Comparison of ENCODE assay signal across 16 cellular contexts in genomic region chr3:50162034-50162883, GRCh38. TPM values are rescaled to one million over a fixed set of nuclear protein-coding genes. Genes with fewer than 3 reads are reported as not detected.
DNase-seq lines count a peak whose midpoint lies in the region; ATAC-seq, FAIRE-seq and TF ChIP-seq lines count a peak whose summit lies in the region.
"Had no signal": no experiment of that assay in that cellular context is flagged by ENCODE, and none has a peak within 500 bp of the region (broad histone marks: within the 10 kb centered on the region; RNA-seq: fewer than 3 reads in every experiment).

No MANE protein-coding gene starts in this region.

- peak overlapping the region; percentile 18 for H3K9ac ChIP-seq in endothelial cell of umbilical vein (replicated peaks; ENCODE audit: extremely low read depth, insufficient read depth, low read length)
- H3K9ac ChIP-seq: KMS-11 had no signal

- intact Hi-C loops in left ventricle myocardium inferior (cut with micrococcal nuclease), result no loop called here
- intact Hi-C loops in Right ventricle myocardium inferior (cut with DNase I), result no loop called here
- intact Hi-C loops in endothelial cell of umbilical vein (cut with micrococcal nuclease), result no loop called here

- no peak for TF ChIP-seq POLR2A in endothelial cell of umbilical vein (IDR thresholded peaks at IDR 0.05; ENCODE audit: low read depth, low read length)

- H3K79me2 ChIP-seq in endothelial cell of umbilical vein (ENCODE audit: control insufficient read depth, insufficient read depth, low read length) (peaks cover 56% of the 10 kb centered on the region), osteoblast (ENCODE audit: insufficient read depth, low read length) (peaks cover 21% of the 10 kb centered on the region)

- H3K4me1 ChIP-seq in left ventricle myocardium inferior (peaks cover 100% of the 10 kb centered on the region), endothelial cell of umbilical vein (ENCODE audit: control insufficient read depth, extremely low read depth, insufficient read depth, low read length) (peaks cover 99% of the 10 kb centered on the region), osteoblast (ENCODE audit: insufficient read depth, low read length) (peaks cover 60% of the 10 kb centered on the region)

- no peak for FAIRE-seq in endothelial cell of umbilical vein (lab: Jason Lieb, UNC)
- peak; percentile 55 for FAIRE-seq in urothelium cell line (lab: Jason Lieb, UNC)
- FAIRE-seq: small intestine had no signal

- H4K20me1 ChIP-seq in endothelial cell of umbilical vein (replicated peaks; ENCODE audit: control insufficient read depth, extremely low read depth, insufficient read depth, low read length), result no peaks in the 10 kb centered on the region
- no peaks in the 10 kb centered on the region for H4K20me1 ChIP-seq in osteoblast (ENCODE audit: insufficient read depth, low read length)

- no peaks in the 10 kb centered on the region for H3K9me1 ChIP-seq in endothelial cell of umbilical vein (replicated peaks; ENCODE audit: control insufficient read depth, extremely low read depth, insufficient read depth, low read length)

- H3K27ac ChIP-seq in left ventricle myocardium inferior (replicated peaks) (peak overlapping the region; percentile 88), endothelial cell of umbilical vein (ENCODE audit: insufficient read depth, low read depth, low read length) (peak overlapping the region; percentile 7), osteoblast (ENCODE audit: low read depth, low read length) (peak overlapping the region; percentile 68)
- H3K27ac ChIP-seq: KMS-11 had no signal

- no peaks in the 10 kb centered on the region for H3K27me3 ChIP-seq in left ventricle myocardium inferior (ENCODE audit: low read depth)
- no peaks in the 10 kb centered on the region for H3K27me3 ChIP-seq in endothelial cell of umbilical vein (ENCODE audit: control insufficient read depth in 2 of 2, insufficient read depth in 2 of 2, low read length in 2 of 2)
- no peaks in the 10 kb centered on the region for H3K27me3 ChIP-seq in osteoblast (ENCODE audit: insufficient read depth, low read length)

- H2AFZ ChIP-seq in endothelial cell of umbilical vein (ENCODE audit: low read depth, low read length) (no peak overlapping the region), osteoblast (ENCODE audit: low read length) (no peak overlapping the region)

- no peak for ATAC-seq in Right ventricle myocardium inferior
- ATAC-seq in GM18868 (IDR thresholded peaks at IDR 0.05; ENCODE audit: unreplicated experiment), result no peak

- no peak for DNase-seq in left ventricle myocardium inferior
- DNase-seq in Right ventricle myocardium inferior (ENCODE audit: missing footprints), result no peak
- DNase-seq in endothelial cell of umbilical vein (ENCODE audit: low read depth, low spot score), result no peak
- DNase-seq in osteoblast (ENCODE audit: insufficient read length, low spot score, missing footprints), result no peak
- DNase-seq in urothelium cell line (ENCODE audit: low spot score), result no peak
- DNase-seq in stimulated activated naive CD4-positive, alpha-beta T cell (lab: John Stamatoyannopoulos, UW), result no peak
- DNase-seq in GM10248 (ENCODE audit: extremely low spot score), result no peak
- DNase-seq: activated naive CD8-positive, alpha-beta T cell treated with anti-CD3 and anti-CD28 coated beads for 36 hours; DMS153; NCI-H187; NCI-H774 had no signal

- dilution Hi-C loops in endothelial cell of umbilical vein (cut with MboI; ENCODE audit: extremely low pct_ligation_motif_present, low sequenced_read_pairs), result no loop called here

- H3K4me2 ChIP-seq in endothelial cell of umbilical vein (ENCODE audit: insufficient read depth, low read length) (no peak overlapping the region), osteoblast (ENCODE audit: insufficient read depth, low read length) (no peak overlapping the region)
- H3K4me2 ChIP-seq: KMS-11 had no signal

- POLR2A ChIA-PET in endothelial cell of umbilical vein (lab: Charles Lee), result interaction anchor here (0.6 kb wide), 1 partner anchor 12 kb away, joined by 3 read pairs; no protein-coding TSS in a partner anchor
- POLR2A ChIA-PET in GM10248 (lab: Yijun Ruan, JAX), result no interaction called here

- H3K36me3 ChIP-seq in left ventricle myocardium inferior (no peaks in the 10 kb centered on the region), endothelial cell of umbilical vein (ENCODE audit: control insufficient read depth in 2 of 2, extremely low read depth in 1 of 2, insufficient read depth in 2 of 2, low read length in 2 of 2) (peaks cover 0 to 9% of the 10 kb centered on the region in 2 experiments), osteoblast (ENCODE audit: insufficient read depth, low read length) (no peaks in the 10 kb centered on the region)

- CTCF ChIA-PET in endothelial cell of umbilical vein (lab: Charles Lee) (no interaction called here), GM10248 (lab: Yijun Ruan, JAX) (interaction anchor here (1.4 kb wide), 1 partner anchor 331 kb away, joined by 3 read pairs; no protein-coding TSS in a partner anchor)

- no peaks in the 10 kb centered on the region for H3K9me3 ChIP-seq in left ventricle myocardium inferior (replicated peaks)
- no peaks in the 10 kb centered on the region for H3K9me3 ChIP-seq in endothelial cell of umbilical vein (replicated peaks; ENCODE audit: control insufficient read depth, insufficient read depth, low read length)
- no peaks in the 10 kb centered on the region for H3K9me3 ChIP-seq in osteoblast (ENCODE audit: low read depth, low read length)

- no TSS peak for BruUV-seq in endothelial cell of umbilical vein (replicated peaks; lab: Mats Ljungman, UMichigan)

- no peak for TF ChIP-seq CTCF in left ventricle myocardium inferior (IDR thresholded peaks at IDR 0.05; ENCODE audit: borderline replicate concordance)
- no peak for TF ChIP-seq CTCF in endothelial cell of umbilical vein (IDR thresholded peaks at IDR 0.05; ENCODE audit: extremely low read depth in 1 of 2, insufficient read depth in 1 of 2, low read depth in 1 of 2, low read length in 2 of 2)
- TF ChIP-seq CTCF in osteoblast (IDR thresholded peaks at IDR 0.05; ENCODE audit: extremely low read depth, low read depth, low read length), result no peak
- TF ChIP-seq CTCF in GM10248 (IDR thresholded peaks at IDR 0.05; ENCODE audit: control extremely low read depth, extremely low read depth, low read depth, missing control alignments), result no peak

- H3K4me3 ChIP-seq in left ventricle myocardium inferior (no peak overlapping the region), endothelial cell of umbilical vein (replicated peaks in 1 of 3; ENCODE audit: insufficient read depth in 1 of 3, low read depth in 1 of 3, low read length in 3 of 3) (no peak overlapping the region), osteoblast (ENCODE audit: insufficient read depth, low read length) (no peak overlapping the region)

TF ChIP-seq in endothelial cell of umbilical vein, 7 proteins besides CTCF, POLR2A, EP300 and RAD21 (continues in another document):
- no peak for TF ChIP-seq MYC (IDR thresholded peaks at IDR 0.05; ENCODE audit: low read depth, low read length)
- TF ChIP-seq FOS (IDR thresholded peaks at IDR 0.05; ENCODE audit: borderline replicate concordance, insufficient read depth, low read length), result no peak
- TF ChIP-seq JUN (IDR thresholded peaks at IDR 0.05; ENCODE audit: borderline replicate concordance, insufficient read depth, insufficient read length, low read depth), result no peak
- no peak for TF ChIP-seq GATA2 (IDR thresholded peaks at IDR 0.05; ENCODE audit: insufficient read depth, insufficient read length, low read depth, low read length)
- TF ChIP-seq POLR2AphosphoS5 (IDR thresholded peaks at IDR 0.05; ENCODE audit: insufficient read depth, low read depth, low read length), result no peak
- TF ChIP-seq EZH2 (IDR thresholded peaks at IDR 0.05; ENCODE audit: borderline replicate concordance, low read depth, low read length, severe bottlenecking), result no peak

RNA-seq across cellular contexts. Expression of gene SEMA3F, which starts 7.1 kb away (rescaled TPM):
- total RNA-seq in left ventricle myocardium inferior (10.2 TPM), Right ventricle myocardium inferior (12.3 TPM), endothelial cell of umbilical vein (99.1 and 143 TPM in 2 replicates), osteoblast (5.1 and 16.5 TPM in 2 replicates)
- 64.8 and 65.8 TPM in 2 replicates for polyA plus RNA-seq in endothelial cell of umbilical vein
- polyA plus RNA-seq in endothelial cell of umbilical vein (2011; cell fraction: cytosol; rRNA removed), result 52.6 and 61.9 TPM in 2 replicates
- polyA plus RNA-seq in endothelial cell of umbilical vein (2011; cell fraction: nucleus; rRNA removed), result 74.4 and 75.9 TPM in 2 replicates
- polyA plus RNA-seq in endothelial cell of umbilical vein (2012), result 91.4 and 101 TPM in 2 replicates
- polyA minus RNA-seq in endothelial cell of umbilical vein, result 84.2 and 86.5 TPM in 2 replicates
- polyA minus RNA-seq in endothelial cell of umbilical vein (2011; cell fraction: cytosol; rRNA and poly(A)+ RNA removed), result 32.9 TPM
- polyA minus RNA-seq in endothelial cell of umbilical vein (2011; cell fraction: nucleus; rRNA and poly(A)+ RNA removed), result 35.4 and 43.0 TPM in 2 replicates

RNA-seq across cellular contexts. Expression of gene GNAT1, which starts 29.2 kb away (rescaled TPM):
- total RNA-seq in left ventricle myocardium inferior (not detected), Right ventricle myocardium inferior (not detected), endothelial cell of umbilical vein (0.77 and 0.78 TPM in 2 replicates), osteoblast (not detected in 2 replicates)
- 0.05 TPM in 1 of 2 replicates, not detected in the other for polyA plus RNA-seq in endothelial cell of umbilical vein
- polyA plus RNA-seq in endothelial cell of umbilical vein (2011; cell fraction: cytosol; rRNA removed), result 0.03 TPM in 1 of 2 replicates, not detected in the other
- 0.40 and 0.55 TPM in 2 replicates for polyA plus RNA-seq in endothelial cell of umbilical vein (2011; cell fraction: nucleus; rRNA removed)
- 0.16 TPM in 1 of 2 replicates, not detected in the other for polyA plus RNA-seq in endothelial cell of umbilical vein (2012)
- not detected in 2 replicates for polyA minus RNA-seq in endothelial cell of umbilical vein
- polyA minus RNA-seq in endothelial cell of umbilical vein (2011; cell fraction: cytosol; rRNA and poly(A)+ RNA removed), result not detected
- polyA minus RNA-seq in endothelial cell of umbilical vein (2011; cell fraction: nucleus; rRNA and poly(A)+ RNA removed), result 0.14 and 0.34 TPM in 2 replicates
- total RNA-seq: natural killer cell treated with Interleukin-12 subunit alpha and Interleukin-12 subunit beta and Interleukin-15 and Interleukin-18, amount 100 ng/mL, for 72 hours; ureter had no signal
- polyA plus RNA-seq: small intestine had no signal

RNA-seq across cellular contexts. Expression of gene SLC38A3, which starts 42.8 kb away (rescaled TPM):
- total RNA-seq in left ventricle myocardium inferior (10.4 TPM), Right ventricle myocardium inferior (10.3 TPM), endothelial cell of umbilical vein (0.60 and 0.65 TPM in 2 replicates), osteoblast (0.29 and 0.36 TPM in 2 replicates)
- polyA plus RNA-seq in endothelial cell of umbilical vein, result 0.94 and 1.1 TPM in 2 replicates
- 0.21 and 0.23 TPM in 2 replicates for polyA plus RNA-seq in endothelial cell of umbilical vein (2011; cell fraction: cytosol; rRNA removed)
- 1.0 and 1.2 TPM in 2 replicates for polyA plus RNA-seq in endothelial cell of umbilical vein (2011; cell fraction: nucleus; rRNA removed)
- polyA plus RNA-seq in endothelial cell of umbilical vein (2012), result 0.24 TPM in 1 of 2 replicates, not detected in the other
- not detected in 2 replicates for polyA minus RNA-seq in endothelial cell of umbilical vein
- not detected for polyA minus RNA-seq in endothelial cell of umbilical vein (2011; cell fraction: cytosol; rRNA and poly(A)+ RNA removed)
- 0.72 and 0.77 TPM in 2 replicates for polyA minus RNA-seq in endothelial cell of umbilical vein (2011; cell fraction: nucleus; rRNA and poly(A)+ RNA removed)
- total RNA-seq: natural killer cell treated with Interleukin-12 subunit alpha and Interleukin-12 subunit beta and Interleukin-15 and Interleukin-18, amount 100 ng/mL, for 72 hours had no signal

Comparison
In these comparisons a context has a peak if more than half of its experiments do, and no peak if none do; other contexts are left out.
1. H3K27ac ChIP-seq: peak in every context shown above with its lines; median percentile 88 in left ventricle myocardium inferior; 68 in osteoblast; 7 in endothelial cell of umbilical vein.